ENCODE assay signal across 15 cellular contexts in the genomic region with DNA sequence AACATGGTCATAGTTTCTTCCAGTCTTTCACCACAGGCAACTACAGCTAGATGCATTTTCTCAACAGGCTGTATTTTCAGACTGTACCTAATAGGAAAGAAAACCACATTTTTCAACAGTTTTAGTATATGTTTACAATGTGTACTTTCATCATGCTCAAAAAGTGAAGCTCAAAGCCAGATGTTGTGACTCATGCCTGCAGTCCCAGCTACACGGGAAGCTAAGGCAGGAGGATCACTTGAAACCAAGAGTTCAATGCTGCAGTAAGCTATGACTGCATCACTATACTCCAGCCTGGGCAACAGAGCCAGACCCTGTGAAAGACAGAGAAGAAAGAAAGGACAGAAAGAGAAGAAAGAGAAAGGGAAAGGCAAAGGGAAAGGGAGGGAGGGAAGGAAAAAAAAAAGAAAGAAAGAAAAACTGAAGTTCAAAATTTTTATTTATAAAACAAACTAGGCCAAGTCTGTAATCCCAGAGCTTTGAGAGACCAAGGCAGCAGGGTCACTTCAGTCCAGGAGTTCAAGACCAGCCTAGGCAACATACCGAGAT. TPM values are rescaled to one million over a fixed set of nuclear protein-coding genes. Genes with fewer than 3 reads are reported as not detected.
DNase-seq lines count a peak whose midpoint lies in the region; ATAC-seq, FAIRE-seq and TF ChIP-seq lines count a peak whose summit lies in the region.
"Had no signal": no experiment of that assay in that cellular context is flagged by ENCODE, and none has a peak within 500 bp of the region (broad histone marks: within the 10 kb centered on the region; RNA-seq: fewer than 3 reads in every experiment).

No MANE protein-coding gene starts in this region.

- ATAC-seq in CD4-positive, CD25-positive, alpha-beta regulatory T cell (ENCODE audit: low read depth in 2 of 2), result no peak
- ATAC-seq in HG02870 (IDR thresholded peaks at IDR 0.05; ENCODE audit: unreplicated experiment), result peak; percentile 57
- ATAC-seq in naive thymus-derived CD4-positive, alpha-beta T cell, result no peak
- no peak for ATAC-seq in left lung
- no peak for ATAC-seq in GM18520 (IDR thresholded peaks at IDR 0.05; ENCODE audit: unreplicated experiment)
- ATAC-seq: right cardiac atrium had no signal

- peaks cover 0 to 2% (median 2%) of the 10 kb centered on the region in 7 donors for H3K9me3 Mint-ChIP-seq in CD4-positive, CD25-positive, alpha-beta regulatory T cell
- H3K9me3 Mint-ChIP-seq in astrocyte (ENCODE audit: unreplicated experiment), result peaks cover 2% of the 10 kb centered on the region
- peaks cover 0 to 6% (median 2%) of the 10 kb centered on the region in 11 donors for H3K9me3 Mint-ChIP-seq in naive thymus-derived CD4-positive, alpha-beta T cell
- H3K9me3 Mint-ChIP-seq: activated B cell treated with CpG ODN at 0.5 μM for 24 hours had no signal

- H3K9ac ChIP-seq in astrocyte (ENCODE audit: low read length), result no peak overlapping the region
- H3K9ac ChIP-seq: KMS-11 had no signal

- H4K20me1 ChIP-seq in astrocyte (ENCODE audit: insufficient read depth, low read length), result peaks cover 11% of the 10 kb centered on the region

- POLR2A ChIA-PET in naive thymus-derived CD4-positive, alpha-beta T cell (lab: Charles Lee), result no interaction called here
- POLR2A ChIA-PET in RWPE1 (lab: Yijun Ruan, JAX; ENCODE audit: low non-redundant PET), result no interaction called here

- TF ChIP-seq CTCF in astrocyte (IDR thresholded peaks at IDR 0.05; ENCODE audit: insufficient read depth, low read depth, low read length) (no peak), left lung (IDR thresholded peaks at IDR 0.05) (no peak), RWPE1 (conservative IDR thresholded peaks at IDR 0.05; ENCODE audit: low read depth) (no peak)

- H3K27me3 ChIP-seq in CD4-positive, CD25-positive, alpha-beta regulatory T cell (ENCODE audit: control insufficient read depth, insufficient read depth, low read length), result no peaks in the 10 kb centered on the region
- H3K27me3 ChIP-seq in astrocyte (ENCODE audit: insufficient read depth, low read length) (no peaks in the 10 kb centered on the region), left lung (no peaks in the 10 kb centered on the region)
- no peaks in the 10 kb centered on the region for H3K27me3 ChIP-seq in naive thymus-derived CD4-positive, alpha-beta T cell (ENCODE audit: control insufficient read depth in 2 of 2, insufficient read depth in 2 of 2, low read length in 2 of 2)
- H3K27me3 ChIP-seq: tibial artery had no signal

- no peak overlapping the region for H3K4me2 ChIP-seq in astrocyte (ENCODE audit: low read length)
- H3K4me2 ChIP-seq: KMS-11 had no signal

- FAIRE-seq in astrocyte (lab: Jason Lieb, UNC), result peak; percentile 45

- H3K36me3 ChIP-seq in CD4-positive, CD25-positive, alpha-beta regulatory T cell (ENCODE audit: control insufficient read depth, insufficient read depth, low read length), result peaks cover 12% of the 10 kb centered on the region
- H3K36me3 ChIP-seq in astrocyte (ENCODE audit: insufficient read depth, low read length), result no peaks in the 10 kb centered on the region
- H3K36me3 ChIP-seq in naive thymus-derived CD4-positive, alpha-beta T cell (ENCODE audit: control insufficient read depth in 2 of 3, insufficient read depth in 3 of 3, low read length in 3 of 3), result peaks cover 0 to 7% (median 4%) of the 10 kb centered on the region in 3 experiments
- peaks cover 0 to 12% of the 10 kb centered on the region in 2 donors for H3K36me3 ChIP-seq in left lung

- no peaks in the 10 kb centered on the region for H3K27me3 Mint-ChIP-seq in CD4-positive, CD25-positive, alpha-beta regulatory T cell
- H3K27me3 Mint-ChIP-seq in astrocyte (ENCODE audit: low read depth, unreplicated experiment), result no peaks in the 10 kb centered on the region
- H3K27me3 Mint-ChIP-seq in naive thymus-derived CD4-positive, alpha-beta T cell, result no peaks in the 10 kb centered on the region
- H3K27me3 Mint-ChIP-seq: activated B cell treated with CpG ODN at 0.5 μM for 24 hours had no signal

- no peak overlapping the region for H3K4me3 Mint-ChIP-seq in CD4-positive, CD25-positive, alpha-beta regulatory T cell
- no peak overlapping the region for H3K4me3 Mint-ChIP-seq in astrocyte (ENCODE audit: unreplicated experiment)
- no peak overlapping the region for H3K4me3 Mint-ChIP-seq in naive thymus-derived CD4-positive, alpha-beta T cell
- H3K4me3 Mint-ChIP-seq: activated B cell treated with CpG ODN at 0.5 μM for 24 hours had no signal

- H3K27ac ChIP-seq in CD4-positive, CD25-positive, alpha-beta regulatory T cell (ENCODE audit: insufficient read depth, low read length, poor library complexity, severe bottlenecking), result no peak overlapping the region
- H3K27ac ChIP-seq in astrocyte (ENCODE audit: low read depth, low read length), result no peak overlapping the region
- H3K27ac ChIP-seq in naive thymus-derived CD4-positive, alpha-beta T cell (ENCODE audit: low read depth, low read length), result no peak overlapping the region
- H3K27ac ChIP-seq in left lung, result no peak overlapping the region
- H3K27ac ChIP-seq in RWPE1, result no peak overlapping the region
- H3K27ac ChIP-seq: KMS-11, tibial artery had no signal

- intact Hi-C loops in naive thymus-derived CD4-positive, alpha-beta T cell (cut with micrococcal nuclease), result no loop called here
- intact Hi-C loops in left lung (cut with DNase I), result no loop called here

- no peak overlapping the region for H2AFZ ChIP-seq in astrocyte (ENCODE audit: low read depth, low read length)

- H3K9me3 ChIP-seq in CD4-positive, CD25-positive, alpha-beta regulatory T cell (ENCODE audit: control insufficient read depth in 2 of 2, low read length in 2 of 2), result no peaks in the 10 kb centered on the region
- H3K9me3 ChIP-seq in astrocyte (ENCODE audit: insufficient read depth, low read depth, low read length), result no peaks in the 10 kb centered on the region
- H3K9me3 ChIP-seq in naive thymus-derived CD4-positive, alpha-beta T cell (ENCODE audit: control insufficient read depth in 2 of 3, low read length in 3 of 3), result no peaks in the 10 kb centered on the region
- H3K9me3 ChIP-seq in left lung, result peaks cover 0 to 2% of the 10 kb centered on the region in 2 donors
- H3K9me3 ChIP-seq: tibial artery had no signal

- peak overlapping the region in 2 of 3 donors; percentile 64 to 79 for H3K27ac Mint-ChIP-seq in CD4-positive, CD25-positive, alpha-beta regulatory T cell
- H3K27ac Mint-ChIP-seq in astrocyte (ENCODE audit: unreplicated experiment), result peak overlapping the region; percentile 64
- peak overlapping the region in 5 of 9 donors; percentile 34 to 89 (median 62) for H3K27ac Mint-ChIP-seq in naive thymus-derived CD4-positive, alpha-beta T cell
- H3K27ac Mint-ChIP-seq: activated B cell treated with CpG ODN at 0.5 μM for 24 hours had no signal

- peaks cover 38% of the 10 kb centered on the region for H3K79me2 ChIP-seq in astrocyte (ENCODE audit: insufficient read depth, low read length)

- H3K4me3 ChIP-seq in CD4-positive, CD25-positive, alpha-beta regulatory T cell (ENCODE audit: low read depth, low read length), result no peak overlapping the region
- H3K4me3 ChIP-seq in astrocyte (ENCODE audit: insufficient read depth, low read depth, low read length) (no peak overlapping the region), left lung (no peak overlapping the region)
- H3K4me3 ChIP-seq in naive thymus-derived CD4-positive, alpha-beta T cell (ENCODE audit: low read length), result no peak overlapping the region
- H3K4me3 ChIP-seq: tibial artery had no signal

- H3K36me3 Mint-ChIP-seq in CD4-positive, CD25-positive, alpha-beta regulatory T cell, result peaks cover 21% of the 10 kb centered on the region
- peaks cover 14% of the 10 kb centered on the region for H3K36me3 Mint-ChIP-seq in astrocyte (ENCODE audit: low read depth, unreplicated experiment)
- peaks cover 17 to 46% (median 37%) of the 10 kb centered on the region in 5 donors for H3K36me3 Mint-ChIP-seq in naive thymus-derived CD4-positive, alpha-beta T cell

- CTCF ChIA-PET in naive thymus-derived CD4-positive, alpha-beta T cell (lab: Charles Lee), result no interaction called here
- CTCF ChIA-PET in RWPE1 (lab: Yijun Ruan, JAX), result interaction anchor here (0.5 to 1.1 kb wide), 2 partner anchors 9 to 213 kb away, joined by 3 to 4 read pairs; no protein-coding TSS in a partner anchor

- peak in 1 of 3 donors; percentile 11 for DNase-seq in CD4-positive, CD25-positive, alpha-beta regulatory T cell
- DNase-seq in astrocyte (ENCODE audit: low read depth), result peak; percentile 82
- DNase-seq in naive thymus-derived CD4-positive, alpha-beta T cell, result no peak
- DNase-seq in left lung, result no peak
- DNase-seq in SKM-1 (lab: John Stamatoyannopoulos, UW; ENCODE audit: unreplicated experiment), result no peak
- no peak for DNase-seq in RWPE1 (ENCODE audit: low spot score)
- DNase-seq: activated B cell treated with CpG ODN at 0.5 μM for 24 hours; activated effector memory CD4-positive, alpha-beta T cell treated with Interleukin-2 at 50 U/mL for 16 hours; DMS 273 treated with DMSO at 0.1 percent for 48 hours; hypothalamus; right cardiac atrium; tibial artery had no signal

- H3K4me1 Mint-ChIP-seq in CD4-positive, CD25-positive, alpha-beta regulatory T cell, result peaks cover 2 to 16% (median 14%) of the 10 kb centered on the region in 4 donors
- H3K4me1 Mint-ChIP-seq in astrocyte (ENCODE audit: low read depth, unreplicated experiment), result peaks cover 5% of the 10 kb centered on the region
- H3K4me1 Mint-ChIP-seq in naive thymus-derived CD4-positive, alpha-beta T cell, result peaks cover 3 to 20% (median 12%) of the 10 kb centered on the region in 7 donors

- no peaks in the 10 kb centered on the region for H3K4me1 ChIP-seq in CD4-positive, CD25-positive, alpha-beta regulatory T cell (ENCODE audit: control insufficient read depth, insufficient read depth, low read length, poor library complexity, severe bottlenecking)
- H3K4me1 ChIP-seq in astrocyte (ENCODE audit: insufficient read depth, low read length), result no peaks in the 10 kb centered on the region
- H3K4me1 ChIP-seq in naive thymus-derived CD4-positive, alpha-beta T cell (ENCODE audit: control insufficient read depth in 2 of 2, insufficient read depth in 2 of 2, low read length in 2 of 2), result no peaks in the 10 kb centered on the region
- no peaks in the 10 kb centered on the region for H3K4me1 ChIP-seq in left lung
- H3K4me1 ChIP-seq: tibial artery had no signal

RNA-seq across cellular contexts. Expression of gene GXYLT1, which starts 25.5 kb away (rescaled TPM):
- total RNA-seq in CD4-positive, CD25-positive, alpha-beta regulatory T cell, result 14.9 TPM
- polyA plus RNA-seq in CD4-positive, CD25-positive, alpha-beta regulatory T cell, result 1 to 10 TPM; 3.4 to 5.2 (median 3.7) TPM
- 21.4 and 23.1 TPM in 2 replicates for total RNA-seq in astrocyte
- 1 to 10 TPM; 6.7 to 9.7 (median 7.2) TPM for total RNA-seq in naive thymus-derived CD4-positive, alpha-beta T cell
- 1 to 10 TPM; 2.6 to 2.7 TPM for polyA plus RNA-seq in naive thymus-derived CD4-positive, alpha-beta T cell
- 10 to 100 TPM; 14.5 to 15.0 TPM for total RNA-seq in left lung
